18 cellular contexts compared by ENCODE assay signal in the genomic region with DNA sequence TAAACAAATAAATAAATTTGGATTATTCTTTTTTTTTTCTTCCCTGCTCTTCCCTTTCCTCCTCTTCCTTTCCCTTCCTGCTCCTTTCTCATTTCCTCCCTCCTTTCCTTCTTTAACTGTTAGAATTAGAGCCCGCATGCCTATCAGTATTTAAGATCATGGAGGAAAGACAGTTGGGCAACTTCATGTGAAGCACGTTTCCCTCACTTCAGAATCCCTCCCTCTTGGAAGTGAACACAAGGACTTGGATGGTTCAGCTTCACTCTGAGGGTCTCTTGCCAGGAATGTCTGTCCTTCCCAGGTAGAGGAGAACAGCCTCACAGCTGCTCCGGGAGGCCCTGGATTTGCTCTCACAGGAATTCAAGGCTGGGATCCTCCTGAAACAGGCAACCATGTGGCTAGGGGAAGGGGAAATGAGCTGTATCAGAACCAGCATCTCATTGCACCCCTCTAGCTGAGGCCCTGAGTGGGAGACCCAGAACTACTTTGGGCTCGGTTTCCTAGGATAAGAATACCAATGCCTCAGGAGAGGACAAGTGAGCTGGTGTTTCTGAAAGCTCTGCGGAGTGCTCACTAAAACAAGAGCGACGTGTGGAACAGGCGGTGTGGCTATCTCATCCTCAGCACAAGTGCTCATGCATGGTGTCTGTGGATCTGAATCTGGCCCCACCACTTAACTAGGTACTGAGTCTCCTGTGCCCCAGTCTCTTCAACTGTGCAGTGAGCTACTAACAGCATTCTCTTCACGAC.
DNase-seq lines count a peak whose midpoint lies in the region; ATAC-seq, FAIRE-seq and TF ChIP-seq lines count a peak whose summit lies in the region.
"Had no signal": no experiment of that assay in that cellular context is flagged by ENCODE, and none has a peak within 500 bp of the region (broad histone marks: within the 10 kb centered on the region; RNA-seq: fewer than 3 reads in every experiment).

No MANE protein-coding gene starts in this region.

- H3K9me3 Mint-ChIP-seq in stimulated activated effector memory CD8-positive, alpha-beta T cell treated with anti-CD3 and anti-CD28 coated beads, Interleukin-12 subunit alpha, Interleukin-12 subunit beta, amount 100 ng/mL, for 72 hours: peaks cover 13% of the 10 kb centered on the region
- no peaks in the 10 kb centered on the region for H3K9me3 Mint-ChIP-seq in CD8-positive, alpha-beta T cell
- H3K9me3 Mint-ChIP-seq: CD4-positive, alpha-beta T cell had no signal

- H3K14ac ChIP-seq in H1 (ENCODE audit: insufficient read length): no peak overlapping the region

- no peak overlapping the region for H3K56ac ChIP-seq in H1 (replicated peaks; ENCODE audit: insufficient read length, low read depth, low read length)

- no peak overlapping the region for H2BK12ac ChIP-seq in H1 (ENCODE audit: low read depth, low read length)

- no peak overlapping the region; the same call in 1 of the 2 replicates for H3K18ac ChIP-seq in H1 (ENCODE audit: extremely low read depth, low read length)

- H4K20me1 ChIP-seq in H1 (replicated peaks in 1 of 2; ENCODE audit: control insufficient read depth in 1 of 2, insufficient read depth in 2 of 2, low read length in 2 of 2): no peaks in the 10 kb centered on the region

- no peak overlapping the region for H2BK15ac ChIP-seq in H1 (ENCODE audit: low read length)

- no peak overlapping the region for H3K9ac ChIP-seq in H1 (replicated peaks in 1 of 4; ENCODE audit: extremely low read depth in 1 of 4, low read depth in 3 of 4, low read length in 3 of 4)

- no peak for TF ChIP-seq RAD21 in H1 (IDR thresholded peaks at IDR 0.05 in 1 of 2, conservative IDR thresholded peaks at IDR 0.05 in 1 of 2; ENCODE audit: low read depth in 2 of 2, low read length in 2 of 2)

- no peak overlapping the region for H3K4me2 ChIP-seq in H1 (ENCODE audit: insufficient read depth in 1 of 2, low read depth in 2 of 2, low read length in 2 of 2)

- no peaks in the 10 kb centered on the region for H3K79me2 ChIP-seq in H1 (ENCODE audit: control insufficient read depth in 1 of 2, insufficient read depth in 2 of 2, low read length in 2 of 2)

- H3K23ac ChIP-seq in H1 (ENCODE audit: insufficient read length): no peak overlapping the region

- no peak overlapping the region for H3K4me3 Mint-ChIP-seq in stimulated activated effector memory CD8-positive, alpha-beta T cell treated with anti-CD3 and anti-CD28 coated beads, Interleukin-12 subunit alpha, Interleukin-12 subunit beta, amount 100 ng/mL, for 72 hours
- H3K4me3 Mint-ChIP-seq in CD8-positive, alpha-beta T cell: no peak overlapping the region
- H3K4me3 Mint-ChIP-seq: CD4-positive, alpha-beta T cell had no signal

- intact Hi-C loops in CD8-positive, alpha-beta T cell (cut with DNase I, micrococcal nuclease): no loop called here

- no peaks in the 10 kb centered on the region for H3K27me3 Mint-ChIP-seq in CD8-positive, alpha-beta T cell (ENCODE audit: low read depth)
- H3K27me3 Mint-ChIP-seq: CD4-positive, alpha-beta T cell had no signal

- CTCF ChIA-PET in H1 (lab: Charles Lee; ENCODE audit: partially characterized antibody): interaction anchor here (0.6 to 1.5 kb wide), 6 partner anchors 8 to 284 kb away, joined by 3 to 5 read pairs (median 3); no protein-coding TSS in a partner anchor
- CTCF ChIA-PET in CD8-positive, alpha-beta T cell (lab: Charles Lee): interaction anchor here (1.1 kb wide), 1 partner anchor 23 kb away, joined by 3 read pairs; no protein-coding TSS in a partner anchor

- POLR2A ChIA-PET in H1 (lab: Charles Lee; ENCODE audit: partially characterized antibody): interaction anchor here (1.2 to 1.3 kb wide), 2 partner anchors 9 to 10 kb away, joined by 4 read pairs; no protein-coding TSS in a partner anchor
- POLR2A ChIA-PET in CD8-positive, alpha-beta T cell (lab: Charles Lee): no interaction called here

- H4K5ac ChIP-seq in H1 (ENCODE audit: insufficient read length, low read depth, low read length): no peak overlapping the region

- FAIRE-seq in H1 (lab: Jason Lieb, UNC) (no peak), frontal cortex (lab: Jason Lieb, UNC) (no peak)
- FAIRE-seq: A204.1, GM12892, H54 had no signal

- H3K4me3 ChIP-seq in H1 (ENCODE audit: extremely low read depth in 1 of 4, insufficient read depth in 2 of 4, low read depth in 3 of 4, low read length in 4 of 4): no peak overlapping the region
- no peak overlapping the region for H3K4me3 ChIP-seq in CD8-positive, alpha-beta T cell (ENCODE audit: low read depth, low read length)

- H3K23me2 ChIP-seq in H1 (ENCODE audit: low read depth, low read length): no peaks in the 10 kb centered on the region

- no peak for DNase-seq in H1 (ENCODE audit: low read depth in 1 of 2, low spot score in 2 of 2)
- DNase-seq in mesenteric fat pad (ENCODE audit: low spot score): peak; percentile 49
- no peak for DNase-seq in stimulated activated effector memory CD8-positive, alpha-beta T cell treated with anti-CD3 and anti-CD28 coated beads, Interleukin-12 subunit alpha, Interleukin-12 subunit beta, amount 100 ng/mL, for 72 hours (ENCODE audit: low spot score in 2 of 2)
- no peak for DNase-seq in epidermal melanocyte (ENCODE audit: insufficient read length, low spot score)
- no peak for DNase-seq in frontal cortex (ENCODE audit: low spot score in 2 of 2)
- DNase-seq in CD8-positive, alpha-beta T cell: no peak
- DNase-seq: ACHN; CD4-positive, alpha-beta T cell; DMS153; DMS79; GDM1; HCEC 1CT had no signal

- H3K9me3 ChIP-seq in H1 (ENCODE audit: insufficient read depth in 2 of 2, low read depth in 1 of 2, low read length in 1 of 2): no peaks in the 10 kb centered on the region
- H3K9me3 ChIP-seq in CD8-positive, alpha-beta T cell (ENCODE audit: low read length): no peaks in the 10 kb centered on the region

- H2AK5ac ChIP-seq in H1 (ENCODE audit: low read depth, low read length): 0 out of 2 replicates have a peak overlapping the region, but pooled peaks have one; percentile 16

- ATAC-seq in stimulated activated effector memory CD8-positive, alpha-beta T cell treated with anti-CD3 and anti-CD28 coated beads, Interleukin-12 subunit alpha, Interleukin-12 subunit beta, amount 100 ng/mL, for 72 hours: peak; percentile 32
- no peak for ATAC-seq in GM18873 (IDR thresholded peaks at IDR 0.05; ENCODE audit: low FRiP score, unreplicated experiment)
- no peak for ATAC-seq in CD8-positive, alpha-beta T cell

- no peak overlapping the region for H2BK5ac ChIP-seq in H1 (ENCODE audit: low read depth, low read length)

- 87% methylated on average over 9 of the region's 9 CpGs; no CpG with 5 or more reads in 1 of the 2 experiments for WGBS in H1 (ENCODE audit: extremely low coverage in 1 of 2, insufficient coverage in 1 of 2, insufficient read length in 1 of 2, insufficient replicate concordance in 2 of 2, low coverage in 1 of 2, low lambda C conversion rate in 2 of 2, missing lambda C conversion rate in 1 of 2), 2 experiments

- TF ChIP-seq POLR2A in H1 (IDR thresholded peaks at IDR 0.05; ENCODE audit: control extremely low read depth in 1 of 2, low read depth in 2 of 2, low read length in 2 of 2): no peak

- no peak overlapping the region for H2BK120ac ChIP-seq in H1 (replicated peaks; ENCODE audit: low read depth, low read length)

- no peaks in the 10 kb centered on the region for H3K36me3 ChIP-seq in H1 (ENCODE audit: control insufficient read depth in 2 of 4, insufficient read depth in 4 of 4, low read length in 3 of 4)
- H3K36me3 ChIP-seq in CD8-positive, alpha-beta T cell (ENCODE audit: insufficient read depth, low read length): no peaks in the 10 kb centered on the region

- H3K79me1 ChIP-seq in H1 (ENCODE audit: low read depth, low read length): no peaks in the 10 kb centered on the region

- no peak for TF ChIP-seq CTCF in H1 (IDR thresholded peaks at IDR 0.05; ENCODE audit: control extremely low read depth in 1 of 3, insufficient read depth in 1 of 3, low read depth in 1 of 3, low read length in 3 of 3)
- TF ChIP-seq CTCF in CD8-positive, alpha-beta T cell (IDR thresholded peaks at IDR 0.05): no peak

- no peaks in the 10 kb centered on the region for H3K27me3 ChIP-seq in H1 (replicated peaks in 1 of 4; ENCODE audit: control insufficient read depth in 3 of 4, extremely low read depth in 1 of 4, insufficient read depth in 3 of 4, low read length in 3 of 4)
- no peaks in the 10 kb centered on the region for H3K27me3 ChIP-seq in CD8-positive, alpha-beta T cell (ENCODE audit: insufficient read depth, low read length)

- H3K36me3 Mint-ChIP-seq in stimulated activated effector memory CD8-positive, alpha-beta T cell treated with anti-CD3 and anti-CD28 coated beads, Interleukin-12 subunit alpha, Interleukin-12 subunit beta, amount 100 ng/mL, for 72 hours: no peaks in the 10 kb centered on the region
- H3K36me3 Mint-ChIP-seq in CD8-positive, alpha-beta T cell: no peaks in the 10 kb centered on the region

- H2BK20ac ChIP-seq in H1 (ENCODE audit: low read length): peak overlapping the region; percentile 66; the same call in 1 of the 2 replicates

- H3K4ac ChIP-seq in H1 (replicated peaks; ENCODE audit: insufficient read length, low read depth, low read length): no peak overlapping the region

- no peak overlapping the region for H4K8ac ChIP-seq in H1 (ENCODE audit: extremely low read depth, insufficient read depth, low read length)

- H3K27ac Mint-ChIP-seq in stimulated activated effector memory CD8-positive, alpha-beta T cell treated with anti-CD3 and anti-CD28 coated beads, Interleukin-12 subunit alpha, Interleukin-12 subunit beta, amount 100 ng/mL, for 72 hours: no peak overlapping the region
- no peak overlapping the region for H3K27ac Mint-ChIP-seq in CD8-positive, alpha-beta T cell
- H3K27ac Mint-ChIP-seq: CD4-positive, alpha-beta T cell had no signal

- no peak overlapping the region; the same call in 1 of the 2 replicates for H2AFZ ChIP-seq in H1 (ENCODE audit: low read length)

- H3K4me1 Mint-ChIP-seq in stimulated activated effector memory CD8-positive, alpha-beta T cell treated with anti-CD3 and anti-CD28 coated beads, Interleukin-12 subunit alpha, Interleukin-12 subunit beta, amount 100 ng/mL, for 72 hours: no peaks in the 10 kb centered on the region
- no peaks in the 10 kb centered on the region for H3K4me1 Mint-ChIP-seq in CD8-positive, alpha-beta T cell (ENCODE audit: low read depth)

- no peak for TF ChIP-seq EP300 in H1 (IDR thresholded peaks at IDR 0.05; ENCODE audit: borderline replicate concordance in 1 of 2, low read depth in 2 of 2, low read length in 2 of 2)

- no peak overlapping the region for H4K91ac ChIP-seq in H1 (replicated peaks; ENCODE audit: insufficient read length, low read length)

- H3K27ac ChIP-seq in H1 (ENCODE audit: low read depth, low read length): no peak overlapping the region
- H3K27ac ChIP-seq in CD8-positive, alpha-beta T cell (ENCODE audit: low read depth, low read length): no peak overlapping the region
- H3K27ac ChIP-seq: C4-2B, HL-60 had no signal

- peaks cover 0 to 14% (median 10%) of the 10 kb centered on the region in 4 experiments; a peak in 6 of 7 replicates for H3K4me1 ChIP-seq in H1 (replicated peaks in 1 of 4; ENCODE audit: control insufficient read depth in 3 of 4, insufficient read depth in 4 of 4, low read length in 3 of 4)
- no peaks in the 10 kb centered on the region for H3K4me1 ChIP-seq in CD8-positive, alpha-beta T cell (ENCODE audit: insufficient read depth, low read length)
